24 cellular contexts compared by ENCODE assay signal in genomic region chr10:14541379-14541778, GRCh38.
DNase-seq lines count a peak whose midpoint lies in the region; ATAC-seq and TF ChIP-seq lines count a peak whose summit lies in the region.
"Had no signal": no experiment of that assay in that cellular context is flagged by ENCODE, and none has a peak within 500 bp of the region (broad histone marks: within the 10 kb centered on the region; RNA-seq: fewer than 3 reads in every experiment).

No MANE protein-coding gene starts in this region.

- no peak for TF ChIP-seq CTCF in CD8-positive, alpha-beta T cell (IDR thresholded peaks at IDR 0.05)
- no peak for TF ChIP-seq CTCF in nephron progenitor cell (IDR thresholded peaks at IDR 0.05)

- H3K27ac Mint-ChIP-seq in activated CD4-positive, alpha-beta T cell treated with anti-CD3 and anti-CD28 coated beads for 36 hours: peak overlapping the region; percentile 67
- peak overlapping the region; percentile 80 for H3K27ac Mint-ChIP-seq in CD8-positive, alpha-beta T cell
- H3K27ac Mint-ChIP-seq in activated T-helper 2 cell treated with anti-CD3 and anti-CD28 coated beads, Interferon-gamma antibody, Interleukin-2, Interleukin-4, amounts not matched to agents 10 μg/mL and 5 μg/mL and 100 μg/mL, durations not matched to agents 14 hours and 24 hours and 36 hours: peak overlapping the region; percentile 64
- peak overlapping the region; percentile 47 for H3K27ac Mint-ChIP-seq in nephron progenitor cell

- no peak for DNase-seq in activated CD4-positive, alpha-beta T cell treated with anti-CD3 and anti-CD28 coated beads for 36 hours
- DNase-seq in activated CD4-positive, alpha-beta T cell treated with anti-CD3 and anti-CD28 coated beads for 1 hour: no peak
- no peak for DNase-seq in CD8-positive, alpha-beta T cell
- DNase-seq in activated T-helper 2 cell treated with anti-CD3 and anti-CD28 coated beads, Interferon-gamma antibody, Interleukin-2, Interleukin-4, amounts not matched to agents 10 μg/mL and 5 μg/mL and 100 μg/mL, durations not matched to agents 14 hours and 24 hours and 36 hours (ENCODE audit: low spot score): no peak
- DNase-seq in nephron progenitor cell: no peak
- DNase-seq in stimulated activated CD4-positive, alpha-beta T cell treated with anti-CD3 and anti-CD28 coated beads, Interleukin-2, amount 100 ng/mL, for 24 hours: no peak
- DNase-seq in effector memory CD4-positive, alpha-beta T cell: no peak
- DNase-seq: activated gamma-delta T cell treated with Interleukin-2 at 50 U/mL for 16 hours; BE2C; body of pancreas; endodermal cell; Karpas-422; kidney glomerular epithelial cell; NCI-H2029; NCI-H345; PC-3; SHP77 treated with DMSO at 0.1 percent for 48 hours; stimulated activated CD4-positive, alpha-beta T cell treated with anti-CD3 and anti-CD28 coated beads, Interleukin-1b, Interleukin-23, amount 100 ng/mL, for 48 hours; stimulated activated naive CD8-positive, alpha-beta T cell treated with anti-CD3 and anti-CD28 coated beads, Interleukin-15, amount 100 ng/mL, for 72 hours; upper lobe of left lung had no signal

- H3K4me3 Mint-ChIP-seq in activated CD4-positive, alpha-beta T cell treated with anti-CD3 and anti-CD28 coated beads for 36 hours: no peak overlapping the region
- no peak overlapping the region for H3K4me3 Mint-ChIP-seq in CD8-positive, alpha-beta T cell
- no peak overlapping the region for H3K4me3 Mint-ChIP-seq in activated T-helper 2 cell treated with anti-CD3 and anti-CD28 coated beads, Interferon-gamma antibody, Interleukin-2, Interleukin-4, amounts not matched to agents 10 μg/mL and 5 μg/mL and 100 μg/mL, durations not matched to agents 14 hours and 24 hours and 36 hours (ENCODE audit: low read depth)
- no peak overlapping the region for H3K4me3 Mint-ChIP-seq in nephron progenitor cell
- H3K4me3 Mint-ChIP-seq: endodermal cell; nephron; stimulated activated naive CD8-positive, alpha-beta T cell treated with anti-CD3 and anti-CD28 coated beads, Interleukin-15, amount 100 ng/mL, for 72 hours had no signal

- H3K4me1 Mint-ChIP-seq in activated CD4-positive, alpha-beta T cell treated with anti-CD3 and anti-CD28 coated beads for 36 hours: peaks cover 73% of the 10 kb centered on the region
- H3K4me1 Mint-ChIP-seq in CD8-positive, alpha-beta T cell (ENCODE audit: low read depth): peaks cover 89% of the 10 kb centered on the region
- peaks cover 54% of the 10 kb centered on the region for H3K4me1 Mint-ChIP-seq in activated T-helper 2 cell treated with anti-CD3 and anti-CD28 coated beads, Interferon-gamma antibody, Interleukin-2, Interleukin-4, amounts not matched to agents 10 μg/mL and 5 μg/mL and 100 μg/mL, durations not matched to agents 14 hours and 24 hours and 36 hours (ENCODE audit: low read depth)
- peaks cover 22% of the 10 kb centered on the region for H3K4me1 Mint-ChIP-seq in nephron progenitor cell

- POLR2A ChIA-PET in activated CD4-positive, alpha-beta T cell treated with anti-CD3 and anti-CD28 coated beads for 36 hours (lab: Charles Lee): no interaction called here
- POLR2A ChIA-PET in CD8-positive, alpha-beta T cell (lab: Charles Lee): interaction anchor here (1.2 kb wide), 1 partner anchor 296 kb away, joined by 4 read pairs; the partner anchor contains the start of genes CDNF, HSPA14 and MSANTD7

- H3K27ac ChIP-seq in CD8-positive, alpha-beta T cell (ENCODE audit: low read depth, low read length): no peak overlapping the region
- H3K27ac ChIP-seq in effector memory CD4-positive, alpha-beta T cell (ENCODE audit: insufficient read depth, low read length, poor library complexity, severe bottlenecking): no peak overlapping the region
- H3K27ac ChIP-seq: WERI-Rb-1 had no signal

- H3K27me3 ChIP-seq in CD8-positive, alpha-beta T cell (ENCODE audit: insufficient read depth, low read length): no peaks in the 10 kb centered on the region
- H3K27me3 ChIP-seq in effector memory CD4-positive, alpha-beta T cell (replicated peaks; ENCODE audit: control insufficient read depth, insufficient read depth, low read length, poor library complexity, severe bottlenecking): no peaks in the 10 kb centered on the region
- H3K27me3 ChIP-seq: BE2C, body of pancreas, upper lobe of left lung had no signal

- H3K9me3 ChIP-seq in CD8-positive, alpha-beta T cell (ENCODE audit: low read length): no peaks in the 10 kb centered on the region
- no peaks in the 10 kb centered on the region for H3K9me3 ChIP-seq in effector memory CD4-positive, alpha-beta T cell (ENCODE audit: control insufficient read depth, low read length)
- H3K9me3 ChIP-seq: BE2C, body of pancreas, upper lobe of left lung had no signal

- peaks cover 35% of the 10 kb centered on the region for H3K36me3 Mint-ChIP-seq in activated CD4-positive, alpha-beta T cell treated with anti-CD3 and anti-CD28 coated beads for 36 hours (ENCODE audit: low read depth)
- H3K36me3 Mint-ChIP-seq in CD8-positive, alpha-beta T cell: peaks cover 77% of the 10 kb centered on the region
- H3K36me3 Mint-ChIP-seq in activated T-helper 2 cell treated with anti-CD3 and anti-CD28 coated beads, Interferon-gamma antibody, Interleukin-2, Interleukin-4, amounts not matched to agents 10 μg/mL and 5 μg/mL and 100 μg/mL, durations not matched to agents 14 hours and 24 hours and 36 hours (ENCODE audit: low read depth): peaks cover 70% of the 10 kb centered on the region
- no peaks in the 10 kb centered on the region for H3K36me3 Mint-ChIP-seq in nephron progenitor cell (ENCODE audit: low read depth)

- H3K4me3 ChIP-seq in CD8-positive, alpha-beta T cell (ENCODE audit: low read depth, low read length): no peak overlapping the region
- no peak overlapping the region for H3K4me3 ChIP-seq in effector memory CD4-positive, alpha-beta T cell (ENCODE audit: insufficient read depth, low read depth, low read length, poor library complexity, severe bottlenecking)
- H3K4me3 ChIP-seq: body of pancreas, upper lobe of left lung had no signal

- intact Hi-C loops in activated CD4-positive, alpha-beta T cell treated with anti-CD3 and anti-CD28 coated beads for 36 hours (cut with DNase I, micrococcal nuclease): loop anchor here (5.0 kb wide), 2 partner anchors 296 to 344 kb away; partner anchors contain the start of genes CDNF (in 1 of the 2), HSPA14 (in 1 of the 2) and MSANTD7 (in 1 of the 2)
- intact Hi-C loops in CD8-positive, alpha-beta T cell (cut with DNase I, micrococcal nuclease): loop anchor here (5.0 kb wide), 3 partner anchors 281 to 344 kb away; partner anchors contain the start of genes CDNF (in 1 of the 2), HSPA14 (in 1 of the 2) and MSANTD7 (in 1 of the 2)
- intact Hi-C loops in activated T-helper 2 cell treated with anti-CD3 and anti-CD28 coated beads, Interferon-gamma antibody, Interleukin-2, Interleukin-4, amounts not matched to agents 10 μg/mL and 5 μg/mL and 100 μg/mL, durations not matched to agents 14 hours and 24 hours and 36 hours (cut with micrococcal nuclease): no loop called here

- peaks cover 12% of the 10 kb centered on the region for H3K36me3 ChIP-seq in CD8-positive, alpha-beta T cell (ENCODE audit: insufficient read depth, low read length)
- H3K36me3 ChIP-seq in effector memory CD4-positive, alpha-beta T cell (ENCODE audit: control insufficient read depth, insufficient read depth, low read length): peaks cover 31% of the 10 kb centered on the region
- H3K36me3 ChIP-seq: BE2C, WERI-Rb-1 had no signal

- H3K4me1 ChIP-seq in CD8-positive, alpha-beta T cell (ENCODE audit: insufficient read depth, low read length): peaks cover 56% of the 10 kb centered on the region
- peaks cover 20% of the 10 kb centered on the region for H3K4me1 ChIP-seq in effector memory CD4-positive, alpha-beta T cell (ENCODE audit: control insufficient read depth, insufficient read depth, low read length, poor library complexity, severe bottlenecking)

- no peaks in the 10 kb centered on the region for H3K9me3 Mint-ChIP-seq in activated CD4-positive, alpha-beta T cell treated with anti-CD3 and anti-CD28 coated beads for 36 hours (ENCODE audit: low read depth)
- H3K9me3 Mint-ChIP-seq in CD8-positive, alpha-beta T cell: no peaks in the 10 kb centered on the region
- H3K9me3 Mint-ChIP-seq in activated T-helper 2 cell treated with anti-CD3 and anti-CD28 coated beads, Interferon-gamma antibody, Interleukin-2, Interleukin-4, amounts not matched to agents 10 μg/mL and 5 μg/mL and 100 μg/mL, durations not matched to agents 14 hours and 24 hours and 36 hours: no peaks in the 10 kb centered on the region
- H3K9me3 Mint-ChIP-seq in nephron progenitor cell: no peaks in the 10 kb centered on the region
- H3K9me3 Mint-ChIP-seq: endodermal cell; nephron; stimulated activated naive CD8-positive, alpha-beta T cell treated with anti-CD3 and anti-CD28 coated beads, Interleukin-15, amount 100 ng/mL, for 72 hours had no signal

- no peaks in the 10 kb centered on the region for H3K27me3 Mint-ChIP-seq in activated CD4-positive, alpha-beta T cell treated with anti-CD3 and anti-CD28 coated beads for 36 hours
- H3K27me3 Mint-ChIP-seq in CD8-positive, alpha-beta T cell (ENCODE audit: low read depth): no peaks in the 10 kb centered on the region
- H3K27me3 Mint-ChIP-seq in activated T-helper 2 cell treated with anti-CD3 and anti-CD28 coated beads, Interferon-gamma antibody, Interleukin-2, Interleukin-4, amounts not matched to agents 10 μg/mL and 5 μg/mL and 100 μg/mL, durations not matched to agents 14 hours and 24 hours and 36 hours (ENCODE audit: low read depth): no peaks in the 10 kb centered on the region
- H3K27me3 Mint-ChIP-seq in nephron progenitor cell (ENCODE audit: low read depth, poor library complexity): no peaks in the 10 kb centered on the region
- H3K27me3 Mint-ChIP-seq: stimulated activated naive CD8-positive, alpha-beta T cell treated with anti-CD3 and anti-CD28 coated beads, Interleukin-15, amount 100 ng/mL, for 72 hours had no signal

- CTCF ChIA-PET in activated CD4-positive, alpha-beta T cell treated with anti-CD3 and anti-CD28 coated beads for 36 hours (lab: Charles Lee): interaction anchor here (0.6 to 1.1 kb wide), 5 partner anchors 18 to 179 kb away, joined by 3 to 6 read pairs (median 3); no protein-coding TSS in a partner anchor
- CTCF ChIA-PET in CD8-positive, alpha-beta T cell (lab: Charles Lee): interaction anchor here (1.6 to 3.4 kb wide), 2 partner anchors 42 to 282 kb away, joined by 4 to 22 read pairs; no protein-coding TSS in a partner anchor

- ATAC-seq in activated CD4-positive, alpha-beta T cell treated with anti-CD3 and anti-CD28 coated beads for 36 hours: no peak
- no peak for ATAC-seq in CD8-positive, alpha-beta T cell
- no peak for ATAC-seq in GM21576 (IDR thresholded peaks at IDR 0.05; ENCODE audit: unreplicated experiment)
- ATAC-seq: body of pancreas; HCT116; PC-3; stimulated activated naive CD8-positive, alpha-beta T cell treated with anti-CD3 and anti-CD28 coated beads, Interleukin-15, amount 100 ng/mL, for 72 hours had no signal
